In genomic region chr18:38312532-38312931, GRCh38 we compare ENCODE assay signal across 9 cellular contexts.
"Had no signal": no experiment of that assay in that cellular context is flagged by ENCODE, and none has a peak within 500 bp of the region (broad histone marks: within the 10 kb centered on the region; RNA-seq: fewer than 3 reads in every experiment).

No MANE protein-coding gene starts in this region.

- ATAC-seq: GM23338, HCT116 had no signal

- H3K4me2 ChIP-seq: GM23338 had no signal

- H3K4me1 ChIP-seq: HAP-1 had no signal

- H3K4me3 ChIP-seq: GM23248, GM23338, HAP-1 had no signal

- H3K9ac ChIP-seq: GM23248 had no signal

- DNase-seq: GM23248, GOT3, H7, H9, HCEC 1CT, HFFc6 had no signal

- H3K36me3 ChIP-seq: HAP-1 had no signal

- H3K27ac ChIP-seq: GM23248 had no signal

- H2AFZ ChIP-seq: GM23248, GM23338 had no signal

- H3K9me3 ChIP-seq: HAP-1 had no signal
